1 cellular context compared by ENCODE assay signal in the genomic region with DNA sequence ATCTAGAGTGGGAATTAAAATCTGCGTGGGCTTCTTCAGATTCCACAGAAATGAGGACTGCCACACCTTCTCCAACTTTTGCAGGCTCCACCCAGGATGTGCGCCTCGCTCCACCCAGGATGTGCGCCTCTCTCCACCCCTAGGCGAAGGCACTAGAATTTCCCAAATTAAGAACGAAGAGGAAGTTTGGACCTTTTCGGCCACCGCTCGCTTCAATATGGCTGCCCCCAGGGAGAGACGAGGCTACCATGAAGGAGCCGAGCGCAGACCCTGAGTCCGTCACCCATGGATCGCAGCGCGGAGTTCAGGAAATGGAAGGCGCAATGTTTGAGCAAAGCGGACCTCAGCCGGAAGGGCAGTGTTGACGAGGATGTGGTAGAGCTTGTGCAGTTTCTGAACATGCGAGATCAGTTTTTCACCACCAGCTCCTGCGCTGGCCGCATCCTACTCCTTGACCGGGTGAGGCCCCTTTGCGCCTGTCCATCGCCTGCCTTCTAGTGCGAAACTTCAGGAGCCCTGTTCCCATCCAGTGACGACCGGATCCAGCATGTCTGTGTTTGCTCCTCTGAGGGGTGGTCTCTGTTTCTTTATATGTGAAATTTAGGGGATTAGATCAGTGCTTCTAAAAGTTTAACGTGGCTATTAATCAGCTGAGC.
TF ChIP-seq lines count a peak whose summit lies in the region.

TSS of gene CRYZ (minus strand) at position 91 of the 656 bp plus-strand sequence. CDS start 8,229 bp downstream, outside the sequence.
A gene with protein sequence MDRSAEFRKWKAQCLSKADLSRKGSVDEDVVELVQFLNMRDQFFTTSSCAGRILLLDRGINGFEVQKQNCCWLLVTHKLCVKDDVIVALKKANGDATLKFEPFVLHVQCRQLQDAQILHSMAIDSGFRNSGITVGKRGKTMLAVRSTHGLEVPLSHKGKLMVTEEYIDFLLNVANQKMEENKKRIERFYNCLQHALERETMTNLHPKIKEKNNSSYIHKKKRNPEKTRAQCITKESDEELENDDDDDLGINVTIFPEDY (plus strand): TSS at position 193 of the 656 bp plus-strand sequence. CDS start 93 bp downstream, at position 286.

TF ChIP-seq in GM12878, 131 proteins besides CTCF, POLR2A, EP300 and RAD21 (continued from another document and continues in another):
- TF ChIP-seq USF1 (IDR thresholded peaks at IDR 0.05; ENCODE audit: borderline replicate concordance, extremely low read length, insufficient read depth, low read depth, low read length): no peak
- peak; percentile 53; the same call in 1 of the 2 replicates for TF ChIP-seq CHD2 (IDR thresholded peaks at IDR 0.05; ENCODE audit: borderline replicate concordance, low read depth, low read length)
- peak; percentile 44; the same call in 1 of the 2 replicates for TF ChIP-seq TBL1XR1 (IDR thresholded peaks at IDR 0.05; ENCODE audit: low read depth, low read length)
- peak; percentile 70; the same call in 1 of the 2 replicates for TF ChIP-seq ZNF207 (IDR thresholded peaks at IDR 0.05; ENCODE audit: borderline replicate concordance)
- no peak for TF ChIP-seq MYB (IDR thresholded peaks at IDR 0.05; ENCODE audit: borderline replicate concordance, low read depth, low read length)
- TF ChIP-seq, protein P1, sequence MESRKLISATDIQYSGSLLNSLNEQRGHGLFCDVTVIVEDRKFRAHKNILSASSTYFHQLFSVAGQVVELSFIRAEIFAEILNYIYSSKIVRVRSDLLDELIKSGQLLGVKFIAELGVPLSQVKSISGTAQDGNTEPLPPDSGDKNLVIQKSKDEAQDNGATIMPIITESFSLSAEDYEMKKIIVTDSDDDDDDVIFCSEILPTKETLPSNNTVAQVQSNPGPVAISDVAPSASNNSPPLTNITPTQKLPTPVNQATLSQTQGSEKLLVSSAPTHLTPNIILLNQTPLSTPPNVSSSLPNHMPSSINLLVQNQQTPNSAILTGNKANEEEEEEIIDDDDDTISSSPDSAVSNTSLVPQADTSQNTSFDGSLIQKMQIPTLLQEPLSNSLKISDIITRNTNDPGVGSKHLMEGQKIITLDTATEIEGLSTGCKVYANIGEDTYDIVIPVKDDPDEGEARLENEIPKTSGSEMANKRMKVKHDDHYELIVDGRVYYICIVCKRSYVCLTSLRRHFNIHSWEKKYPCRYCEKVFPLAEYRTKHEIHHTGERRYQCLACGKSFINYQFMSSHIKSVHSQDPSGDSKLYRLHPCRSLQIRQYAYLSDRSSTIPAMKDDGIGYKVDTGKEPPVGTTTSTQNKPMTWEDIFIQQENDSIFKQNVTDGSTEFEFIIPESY (IDR thresholded peaks at IDR 0.05): no peak
- peak; percentile 97 for TF ChIP-seq CBX5 (IDR thresholded peaks at IDR 0.05; ENCODE audit: low read depth)
- TF ChIP-seq GABPA (IDR thresholded peaks at IDR 0.05; ENCODE audit: low read depth): peak; percentile 32; the same call in 1 of the 2 replicates
- TF ChIP-seq JUND (IDR thresholded peaks at IDR 0.05; ENCODE audit: low read depth, low read length): no peak
- TF ChIP-seq RFX5 (IDR thresholded peaks at IDR 0.05; ENCODE audit: low read depth, low read length): no peak
- TF ChIP-seq ZNF274 (IDR thresholded peaks at IDR 0.05; ENCODE audit: insufficient read depth, insufficient read length): no peak
- TF ChIP-seq RAD51 (IDR thresholded peaks at IDR 0.05): no peak
- no peak for TF ChIP-seq NFYA (IDR thresholded peaks at IDR 0.05; ENCODE audit: borderline replicate concordance, low read depth, low read length)
- TF ChIP-seq EGR1 (IDR thresholded peaks at IDR 0.05; ENCODE audit: borderline replicate concordance in 1 of 2, low read depth in 2 of 2, low read length in 2 of 2): no peak
- no peak for TF ChIP-seq YBX1 (IDR thresholded peaks at IDR 0.05)
- TF ChIP-seq SKIL (IDR thresholded peaks at IDR 0.05; ENCODE audit: low read depth, poor library complexity, severe bottlenecking): no peak
- TF ChIP-seq ASH2L (IDR thresholded peaks at IDR 0.05; ENCODE audit: borderline replicate concordance, low read depth): 0 out of 2 replicates have a peak, but pooled peaks have one; percentile 98
- 0 out of 2 replicates have a peak, but pooled peaks have one; percentile 24 for TF ChIP-seq STAT1 (conservative IDR thresholded peaks at IDR 0.05)
- TF ChIP-seq, protein P2, sequence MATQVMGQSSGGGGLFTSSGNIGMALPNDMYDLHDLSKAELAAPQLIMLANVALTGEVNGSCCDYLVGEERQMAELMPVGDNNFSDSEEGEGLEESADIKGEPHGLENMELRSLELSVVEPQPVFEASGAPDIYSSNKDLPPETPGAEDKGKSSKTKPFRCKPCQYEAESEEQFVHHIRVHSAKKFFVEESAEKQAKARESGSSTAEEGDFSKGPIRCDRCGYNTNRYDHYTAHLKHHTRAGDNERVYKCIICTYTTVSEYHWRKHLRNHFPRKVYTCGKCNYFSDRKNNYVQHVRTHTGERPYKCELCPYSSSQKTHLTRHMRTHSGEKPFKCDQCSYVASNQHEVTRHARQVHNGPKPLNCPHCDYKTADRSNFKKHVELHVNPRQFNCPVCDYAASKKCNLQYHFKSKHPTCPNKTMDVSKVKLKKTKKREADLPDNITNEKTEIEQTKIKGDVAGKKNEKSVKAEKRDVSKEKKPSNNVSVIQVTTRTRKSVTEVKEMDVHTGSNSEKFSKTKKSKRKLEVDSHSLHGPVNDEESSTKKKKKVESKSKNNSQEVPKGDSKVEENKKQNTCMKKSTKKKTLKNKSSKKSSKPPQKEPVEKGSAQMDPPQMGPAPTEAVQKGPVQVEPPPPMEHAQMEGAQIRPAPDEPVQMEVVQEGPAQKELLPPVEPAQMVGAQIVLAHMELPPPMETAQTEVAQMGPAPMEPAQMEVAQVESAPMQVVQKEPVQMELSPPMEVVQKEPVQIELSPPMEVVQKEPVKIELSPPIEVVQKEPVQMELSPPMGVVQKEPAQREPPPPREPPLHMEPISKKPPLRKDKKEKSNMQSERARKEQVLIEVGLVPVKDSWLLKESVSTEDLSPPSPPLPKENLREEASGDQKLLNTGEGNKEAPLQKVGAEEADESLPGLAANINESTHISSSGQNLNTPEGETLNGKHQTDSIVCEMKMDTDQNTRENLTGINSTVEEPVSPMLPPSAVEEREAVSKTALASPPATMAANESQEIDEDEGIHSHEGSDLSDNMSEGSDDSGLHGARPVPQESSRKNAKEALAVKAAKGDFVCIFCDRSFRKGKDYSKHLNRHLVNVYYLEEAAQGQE (IDR thresholded peaks at IDR 0.05; ENCODE audit: low read depth, low read length): no peak
- TF ChIP-seq, protein P3, sequence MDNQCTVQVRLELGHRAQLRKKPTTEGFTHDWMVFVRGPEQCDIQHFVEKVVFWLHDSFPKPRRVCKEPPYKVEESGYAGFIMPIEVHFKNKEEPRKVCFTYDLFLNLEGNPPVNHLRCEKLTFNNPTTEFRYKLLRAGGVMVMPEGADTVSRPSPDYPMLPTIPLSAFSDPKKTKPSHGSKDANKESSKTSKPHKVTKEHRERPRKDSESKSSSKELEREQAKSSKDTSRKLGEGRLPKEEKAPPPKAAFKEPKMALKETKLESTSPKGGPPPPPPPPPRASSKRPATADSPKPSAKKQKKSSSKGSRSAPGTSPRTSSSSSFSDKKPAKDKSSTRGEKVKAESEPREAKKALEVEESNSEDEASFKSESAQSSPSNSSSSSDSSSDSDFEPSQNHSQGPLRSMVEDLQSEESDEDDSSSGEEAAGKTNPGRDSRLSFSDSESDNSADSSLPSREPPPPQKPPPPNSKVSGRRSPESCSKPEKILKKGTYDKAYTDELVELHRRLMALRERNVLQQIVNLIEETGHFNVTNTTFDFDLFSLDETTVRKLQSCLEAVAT (IDR thresholded peaks at IDR 0.05): peak; percentile 76; the same call in 1 of the 2 replicates
- no peak for TF ChIP-seq SUPT20H (IDR thresholded peaks at IDR 0.05; ENCODE audit: borderline replicate concordance, control insufficient read depth, low read depth, low read length)
- no peak for TF ChIP-seq BMI1 (IDR thresholded peaks at IDR 0.05; ENCODE audit: borderline replicate concordance)
- peak; percentile 78 for TF ChIP-seq EED (IDR thresholded peaks at IDR 0.05; ENCODE audit: low read depth)
- TF ChIP-seq ZBED1 (IDR thresholded peaks at IDR 0.05; ENCODE audit: borderline replicate concordance): no peak
- peak; percentile 100 for TF ChIP-seq YY1 (IDR thresholded peaks at IDR 0.05; ENCODE audit: low read depth, low read length)
- TF ChIP-seq ATF2 (IDR thresholded peaks at IDR 0.05; ENCODE audit: low read length): peak; percentile 56; the same call in 1 of the 2 replicates
- no peak for TF ChIP-seq KAT2A (conservative IDR thresholded peaks at IDR 0.05; ENCODE audit: control insufficient read depth, low read depth, low read length)
- peak; percentile 52 for TF ChIP-seq MYC (IDR thresholded peaks at IDR 0.05; ENCODE audit: insufficient read depth, insufficient read length, insufficient replicate concordance, low read length, severe bottlenecking)
- TF ChIP-seq, protein P4, sequence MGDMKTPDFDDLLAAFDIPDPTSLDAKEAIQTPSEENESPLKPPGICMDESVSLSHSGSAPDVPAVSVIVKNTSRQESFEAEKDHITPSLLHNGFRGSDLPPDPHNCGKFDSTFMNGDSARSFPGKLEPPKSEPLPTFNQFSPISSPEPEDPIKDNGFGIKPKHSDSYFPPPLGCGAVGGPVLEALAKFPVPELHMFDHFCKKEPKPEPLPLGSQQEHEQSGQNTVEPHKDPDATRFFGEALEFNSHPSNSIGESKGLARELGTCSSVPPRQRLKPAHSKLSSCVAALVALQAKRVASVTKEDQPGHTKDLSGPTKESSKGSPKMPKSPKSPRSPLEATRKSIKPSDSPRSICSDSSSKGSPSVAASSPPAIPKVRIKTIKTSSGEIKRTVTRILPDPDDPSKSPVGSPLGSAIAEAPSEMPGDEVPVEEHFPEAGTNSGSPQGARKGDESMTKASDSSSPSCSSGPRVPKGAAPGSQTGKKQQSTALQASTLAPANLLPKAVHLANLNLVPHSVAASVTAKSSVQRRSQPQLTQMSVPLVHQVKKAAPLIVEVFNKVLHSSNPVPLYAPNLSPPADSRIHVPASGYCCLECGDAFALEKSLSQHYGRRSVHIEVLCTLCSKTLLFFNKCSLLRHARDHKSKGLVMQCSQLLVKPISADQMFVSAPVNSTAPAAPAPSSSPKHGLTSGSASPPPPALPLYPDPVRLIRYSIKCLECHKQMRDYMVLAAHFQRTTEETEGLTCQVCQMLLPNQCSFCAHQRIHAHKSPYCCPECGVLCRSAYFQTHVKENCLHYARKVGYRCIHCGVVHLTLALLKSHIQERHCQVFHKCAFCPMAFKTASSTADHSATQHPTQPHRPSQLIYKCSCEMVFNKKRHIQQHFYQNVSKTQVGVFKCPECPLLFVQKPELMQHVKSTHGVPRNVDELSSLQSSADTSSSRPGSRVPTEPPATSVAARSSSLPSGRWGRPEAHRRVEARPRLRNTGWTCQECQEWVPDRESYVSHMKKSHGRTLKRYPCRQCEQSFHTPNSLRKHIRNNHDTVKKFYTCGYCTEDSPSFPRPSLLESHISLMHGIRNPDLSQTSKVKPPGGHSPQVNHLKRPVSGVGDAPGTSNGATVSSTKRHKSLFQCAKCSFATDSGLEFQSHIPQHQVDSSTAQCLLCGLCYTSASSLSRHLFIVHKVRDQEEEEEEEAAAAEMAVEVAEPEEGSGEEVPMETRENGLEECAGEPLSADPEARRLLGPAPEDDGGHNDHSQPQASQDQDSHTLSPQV (IDR thresholded peaks at IDR 0.05): no peak
- no peak for TF ChIP-seq CEBPB (IDR thresholded peaks at IDR 0.05; ENCODE audit: borderline replicate concordance in 1 of 2, low read depth in 2 of 2, low read length in 2 of 2)
- TF ChIP-seq POU2F2 (IDR thresholded peaks at IDR 0.05; ENCODE audit: borderline replicate concordance, low read depth, low read length): peak; percentile 66
- peak; percentile 37; the same call in 1 of the 2 replicates for TF ChIP-seq RUNX3 (IDR thresholded peaks at IDR 0.05; ENCODE audit: low read length)
- TF ChIP-seq, protein P5, sequence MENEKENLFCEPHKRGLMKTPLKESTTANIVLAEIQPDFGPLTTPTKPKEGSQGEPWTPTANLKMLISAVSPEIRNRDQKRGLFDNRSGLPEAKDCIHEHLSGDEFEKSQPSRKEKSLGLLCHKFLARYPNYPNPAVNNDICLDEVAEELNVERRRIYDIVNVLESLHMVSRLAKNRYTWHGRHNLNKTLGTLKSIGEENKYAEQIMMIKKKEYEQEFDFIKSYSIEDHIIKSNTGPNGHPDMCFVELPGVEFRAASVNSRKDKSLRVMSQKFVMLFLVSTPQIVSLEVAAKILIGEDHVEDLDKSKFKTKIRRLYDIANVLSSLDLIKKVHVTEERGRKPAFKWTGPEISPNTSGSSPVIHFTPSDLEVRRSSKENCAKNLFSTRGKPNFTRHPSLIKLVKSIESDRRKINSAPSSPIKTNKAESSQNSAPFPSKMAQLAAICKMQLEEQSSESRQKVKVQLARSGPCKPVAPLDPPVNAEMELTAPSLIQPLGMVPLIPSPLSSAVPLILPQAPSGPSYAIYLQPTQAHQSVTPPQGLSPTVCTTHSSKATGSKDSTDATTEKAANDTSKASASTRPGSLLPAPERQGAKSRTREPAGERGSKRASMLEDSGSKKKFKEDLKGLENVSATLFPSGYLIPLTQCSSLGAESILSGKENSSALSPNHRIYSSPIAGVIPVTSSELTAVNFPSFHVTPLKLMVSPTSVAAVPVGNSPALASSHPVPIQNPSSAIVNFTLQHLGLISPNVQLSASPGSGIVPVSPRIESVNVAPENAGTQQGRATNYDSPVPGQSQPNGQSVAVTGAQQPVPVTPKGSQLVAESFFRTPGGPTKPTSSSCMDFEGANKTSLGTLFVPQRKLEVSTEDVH (IDR thresholded peaks at IDR 0.05; ENCODE audit: low read depth, partially characterized antibody): no peak
- TF ChIP-seq IRF4 (IDR thresholded peaks at IDR 0.05; ENCODE audit: low read depth, low read length): no peak
